ENCODE assay signal across 9 cellular contexts in genomic region chr2:144520718-144521487, GRCh38. TPM values are rescaled to one million over a fixed set of nuclear protein-coding genes. Genes with fewer than 3 reads are reported as not detected.
DNase-seq lines count a peak whose midpoint lies in the region; ATAC-seq, FAIRE-seq and TF ChIP-seq lines count a peak whose summit lies in the region.
"Had no signal": no experiment of that assay in that cellular context is flagged by ENCODE, and none has a peak within 500 bp of the region (broad histone marks: within the 10 kb centered on the region; RNA-seq: fewer than 3 reads in every experiment).

No MANE protein-coding gene starts in this region.

- in situ Hi-C loops in K562 (cut with MboI), result loop anchor here (5.0 kb wide), 1 partner anchor 61 kb away; no protein-coding TSS in a partner anchor

- POLR2A ChIA-PET in K562 (lab: Yijun Ruan, JAX), result interaction anchor here (1.1 to 1.7 kb wide), 7 partner anchors 9 to 370 kb away, joined by 3 to 8 read pairs (median 4); no protein-coding TSS in a partner anchor

- TF ChIP-seq CTCF in K562 (IDR thresholded peaks at IDR 0.05 in 2 of 3, conservative IDR thresholded peaks at IDR 0.05 in 1 of 3; ENCODE audit: insufficient read depth in 2 of 3, low read depth in 1 of 3, low read length in 3 of 3) (no peak), testis (IDR thresholded peaks at IDR 0.05) (no peak)

- H3K4me2 ChIP-seq in K562 (ENCODE audit: insufficient read depth, low read length), result peak overlapping the region; percentile 56

- DNase-seq in NAMALWA (ENCODE audit: low spot score), result peak; percentile 65
- peak in 1 of 4 experiments; percentile 27 for DNase-seq in K562 (ENCODE audit: extremely low read depth in 1 of 4, low spot score in 3 of 4)
- no peak for DNase-seq in testis
- no peak for DNase-seq in AML-193 (lab: John Stamatoyannopoulos, UW)
- no peak for DNase-seq in occipital lobe (lab: John Stamatoyannopoulos, UW)

- intact Hi-C loops in K562 (cut with micrococcal nuclease), result loop anchor here (1.0 to 10.0 kb wide), 7 partner anchors 61 to 524 kb away; no protein-coding TSS in a partner anchor
- intact Hi-C loops in testis (cut with DNase I; ENCODE audit: low total_unique reads), result loop anchor here (10.0 kb wide), 1 partner anchor 1234 kb away; no protein-coding TSS in a partner anchor

- WGBS in K562 (ENCODE audit: insufficient coverage, low coverage, missing lambda C conversion rate), result 9% methylated on average over 8 of the region's 8 CpGs
- WGBS in testis, 2 donors, result 9 to 14% methylated on average over 8 of the region's 8 CpGs

- H4K20me1 ChIP-seq in K562 (replicated peaks; ENCODE audit: control insufficient read depth, insufficient read depth, low read length), result no peaks in the 10 kb centered on the region

- H3K27ac ChIP-seq in K562 (ENCODE audit: extremely low read depth, low read depth, low read length) (peak overlapping the region; percentile 37; the same call in 2 of the 3 replicates), layer of hippocampus (ENCODE audit: low read depth, low read length) (peak overlapping the region; percentile 97), testis (peak overlapping the region; percentile 99 to 100)
- H3K27ac ChIP-seq: KMS-11 had no signal

- H3K4me1 ChIP-seq in K562 (replicated peaks in 1 of 2; ENCODE audit: control insufficient read depth in 2 of 2, insufficient read depth in 2 of 2, low read length in 2 of 2), result peaks cover 9 to 23% of the 10 kb centered on the region in 2 experiments
- H3K4me1 ChIP-seq in testis, result no peaks in the 10 kb centered on the region

- peaks cover 58% of the 10 kb centered on the region for H3K79me2 ChIP-seq in K562 (ENCODE audit: control insufficient read depth, insufficient read depth, low read length)

- CTCF ChIA-PET in K562 (lab: Yijun Ruan, JAX; ENCODE audit: low intra/inter-chr PET ratio), result no interaction called here

- no peaks in the 10 kb centered on the region for H3K27me3 ChIP-seq in K562 (ENCODE audit: control insufficient read depth in 2 of 2, insufficient read depth in 2 of 2, low read length in 2 of 2)
- no peaks in the 10 kb centered on the region for H3K27me3 ChIP-seq in layer of hippocampus (ENCODE audit: control insufficient read depth, insufficient read depth, low read length)
- H3K27me3 ChIP-seq in testis, result no peaks in the 10 kb centered on the region

- H3K9me3 ChIP-seq in K562 (replicated peaks; ENCODE audit: control insufficient read depth, insufficient read depth, low read depth, low read length) (no peaks in the 10 kb centered on the region), testis (no peaks in the 10 kb centered on the region)

- no peak for TF ChIP-seq RAD21 in K562 (CRISPR knock-in tag; conservative IDR thresholded peaks at IDR 0.05 in 1 of 2, IDR thresholded peaks at IDR 0.05 in 1 of 2)

- no TSS peak for BruUV-seq in K562 (replicated peaks; lab: Mats Ljungman, UMichigan)

- FAIRE-seq in K562 (lab: Jason Lieb, UNC), result no peak

- H3K4me3 ChIP-seq in K562 (no peak overlapping the region), testis (peak overlapping the region; percentile 86 to 95)

- no peaks in the 10 kb centered on the region for H3K9me1 ChIP-seq in K562 (ENCODE audit: control insufficient read depth, insufficient read depth, low read length)

- no peak for TF ChIP-seq EP300 in K562 (IDR thresholded peaks at IDR 0.05; ENCODE audit: low read length)

- H2AFZ ChIP-seq in K562 (ENCODE audit: low read depth, low read length), result peak overlapping the region; percentile 30

- TF ChIP-seq POLR2A in K562 (conservative IDR thresholded peaks at IDR 0.05) (no peak), testis (IDR thresholded peaks at IDR 0.05) (no peak)

- ATAC-seq in K562 (no peak), GM21515 (IDR thresholded peaks at IDR 0.05; ENCODE audit: unreplicated experiment) (no peak), HG03439 (IDR thresholded peaks at IDR 0.05; ENCODE audit: unreplicated experiment) (no peak)

- H3K36me3 ChIP-seq in K562 (ENCODE audit: control insufficient read depth, insufficient read depth, low read length), result peaks cover 4% of the 10 kb centered on the region; the same call in 1 of the 3 replicates
- H3K36me3 ChIP-seq in testis (ENCODE audit: low read depth, missing control alignments), result no peaks in the 10 kb centered on the region

- H3K9ac ChIP-seq in K562 (ENCODE audit: insufficient read depth in 1 of 2, low read depth in 2 of 2, low read length in 2 of 2), result peak overlapping the region in 1 of 2 experiments; percentile 19; a peak in 1 of 4 replicates
- H3K9ac ChIP-seq: KMS-11 had no signal

TF ChIP-seq in K562, 482 proteins besides CTCF, POLR2A, EP300 and RAD21 (continues in another document):
- TF ChIP-seq BRF1 (IDR thresholded peaks at IDR 0.05; ENCODE audit: borderline replicate concordance, extremely low read depth, insufficient read length), result no peak
- no peak for TF ChIP-seq ZNF232 (CRISPR knock-in tag; IDR thresholded peaks at IDR 0.05)
- no peak for TF ChIP-seq ARID3B (CRISPR knock-in tag; IDR thresholded peaks at IDR 0.05; ENCODE audit: borderline replicate concordance)
- TF ChIP-seq CBFA2T3 (IDR thresholded peaks at IDR 0.05), result no peak
- TF ChIP-seq BRD4 (IDR thresholded peaks at IDR 0.05), result no peak
- peak in 1 of 2 experiments; percentile 33 for TF ChIP-seq AFF1 (IDR thresholded peaks at IDR 0.05; ENCODE audit: low read depth in 1 of 2, partially characterized antibody in 2 of 2)
- TF ChIP-seq ZNF133 (CRISPR knock-in tag; IDR thresholded peaks at IDR 0.05), result no peak
- TF ChIP-seq U2AF1 (optimal IDR thresholded peaks at IDR 0.05; ENCODE audit: low read depth, low read length), result no peak

RNA-seq across cellular contexts. Expression of gene ZEB2, which starts 1.0 kb away (rescaled TPM):
- 342 and 614 TPM in 2 replicates for total RNA-seq in K562 (2011; cell fraction: chromatin; rRNA removed; ENCODE audit: low replicate concordance)
- 113 and 153 TPM in 2 replicates for total RNA-seq in K562 (2011; cell fraction: nucleolus; rRNA removed)
- 327 and 692 TPM in 2 replicates for total RNA-seq in K562 (2011; cell fraction: nucleoplasm; rRNA removed)
- 65.0 and 72.3 TPM in 2 replicates for total RNA-seq in K562 (2014; rRNA removed)
- 87.9 and 96.2 TPM in 2 replicates for total RNA-seq in K562 (2014; rRNA removed; fragmentation: Illumina TruSeq; extraction: Trizol)
- 82.2 and 85.8 TPM in 2 replicates for total RNA-seq in K562 (2015; rRNA removed; fragmentation: Illumina TruSeq; extraction: Trizol)
- total RNA-seq in K562 (2021), result 101 and 113 TPM in 2 replicates
- polyA plus RNA-seq in K562 (2011; rRNA removed), result 66.9 and 73.3 TPM in 2 replicates
- 37.5 and 39.9 TPM in 2 replicates for polyA plus RNA-seq in K562 (2011; cell fraction: cytosol; rRNA removed)
- 143 and 148 TPM in 2 replicates for polyA plus RNA-seq in K562 (2011; cell fraction: nucleus; rRNA removed)
- polyA plus RNA-seq in K562 (2012), result 33.6 and 40.1 TPM in 2 replicates
- polyA plus RNA-seq in K562 (2014; fragmentation: Illumina TruSeq; extraction: Trizol), result 52.2 and 57.2 TPM in 2 replicates
- 10 to 100 TPM; 15.1 to 30.1 TPM for polyA plus RNA-seq in K562 (2014; fragmentation: Nextera tagmentation; extraction: Ambion mirVana)
- 46.5 and 50.2 TPM in 2 replicates for polyA plus RNA-seq in K562 (2014; rRNA removed)
- 369 and 399 TPM in 2 replicates for polyA minus RNA-seq in K562 (2011; rRNA and poly(A)+ RNA removed)
- polyA minus RNA-seq in K562 (2011; cell fraction: cytosol; rRNA and poly(A)+ RNA removed), result 41.4 and 51.2 TPM in 2 replicates
- 431 and 576 TPM in 2 replicates for polyA minus RNA-seq in K562 (2011; cell fraction: nucleus; rRNA and poly(A)+ RNA removed)
- 10 to 100 TPM; 87.8 to 96.4 TPM for total RNA-seq in testis
- 38.7 TPM for polyA plus RNA-seq in testis (ENCODE audit: insufficient read depth, low read depth, low replicate concordance)
- 430 TPM for total RNA-seq in occipital lobe

Comparison
In these comparisons a context has a peak if more than half of its experiments do, and no peak if none do; other contexts are left out.
1. H3K27ac ChIP-seq: peak in every context shown above with its lines; median percentile 100 in testis; 97 in layer of hippocampus; 37 in K562.